ENCODE assay signal across 10 cellular contexts in the genomic region with DNA sequence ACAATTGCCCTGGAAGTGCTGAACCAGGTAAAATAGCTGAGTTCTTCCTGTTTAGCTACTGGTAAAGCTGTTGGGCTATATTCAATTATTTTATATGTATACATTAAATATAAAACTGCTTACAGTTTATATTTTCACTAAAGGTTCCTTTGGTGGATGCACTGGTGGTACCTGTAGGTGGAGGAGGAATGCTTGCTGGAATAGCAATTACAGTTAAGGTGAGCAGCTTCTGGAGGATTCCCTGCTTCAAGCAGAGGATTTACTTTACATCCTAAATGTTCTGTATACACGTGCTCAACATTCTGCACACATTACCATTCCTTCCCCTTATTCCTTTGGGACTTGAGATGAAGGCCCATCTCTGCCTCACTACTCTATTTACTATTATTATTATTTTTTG.
"Had no signal": no experiment of that assay in that cellular context is flagged by ENCODE, and none has a peak within 500 bp of the region (broad histone marks: within the 10 kb centered on the region; RNA-seq: fewer than 3 reads in every experiment).

No MANE protein-coding gene starts in this region.

- H2AFZ ChIP-seq: GM23248, GM23338 had no signal

- H3K4me3 ChIP-seq: GM23248, GM23338, HAP-1 had no signal

- FAIRE-seq: H1, H54 had no signal

- ATAC-seq: GM23338, HCT116 had no signal

- H3K4me3 Mint-ChIP-seq: GM23338, H9 had no signal

- H3K27ac ChIP-seq: GM23248 had no signal

- DNase-seq: GM23248, GOT3, H7, H9, HCEC 1CT had no signal

- H3K9ac ChIP-seq: GM23248 had no signal

- H3K4me1 ChIP-seq: HAP-1 had no signal

- H3K27ac Mint-ChIP-seq: GM23338, H9 had no signal

- H3K9me3 ChIP-seq: HAP-1 had no signal

- H3K4me1 Mint-ChIP-seq: GM23338, H9 had no signal

- H3K4me2 ChIP-seq: GM23338 had no signal

- H3K9me3 Mint-ChIP-seq: GM23338, H9 had no signal
